Comparison of ENCODE assay signal across 1 cellular context in genomic region chrX:38616904-38617303, GRCh38.
A peak's percentile ranks its signal among the peaks of the same experiment; 100 is the strongest.
TF ChIP-seq lines count a peak whose summit lies in the region.

No MANE protein-coding gene starts in this region.

TF ChIP-seq in K562, 482 proteins besides CTCF, POLR2A, EP300 and RAD21 (continued from another document):
- TF ChIP-seq ZBTB40 (IDR thresholded peaks at IDR 0.05) (peak; percentile 80), ZBTB40 (CRISPR knock-in tag; IDR thresholded peaks at IDR 0.05) (no peak), ILF3 (IDR thresholded peaks at IDR 0.05; ENCODE audit: borderline replicate concordance) (no peak)
